18 cellular contexts compared by ENCODE assay signal in genomic region chr10:114780610-114781184, GRCh38. TPM values are rescaled to one million over a fixed set of nuclear protein-coding genes. Genes with fewer than 3 reads are reported as not detected.
A peak's percentile ranks its signal among the peaks of the same experiment; 100 is the strongest.
DNase-seq lines count a peak whose midpoint lies in the region; ATAC-seq and TF ChIP-seq lines count a peak whose summit lies in the region.
"Had no signal": no experiment of that assay in that cellular context is flagged by ENCODE, and none has a peak within 500 bp of the region (broad histone marks: within the 10 kb centered on the region; RNA-seq: fewer than 3 reads in every experiment).

No MANE protein-coding gene starts in this region.

- H3K36me3 ChIP-seq in Loucy (ENCODE audit: insufficient read depth, low read length): peaks cover 59% of the 10 kb centered on the region
- H3K36me3 ChIP-seq in duodenal mucosa (ENCODE audit: control insufficient read depth in 1 of 2, insufficient read depth in 2 of 2, low read length in 2 of 2): no peaks in the 10 kb centered on the region
- H3K36me3 ChIP-seq in neuronal stem cell (replicated peaks in 1 of 2; ENCODE audit: control insufficient read depth in 2 of 2, insufficient read depth in 2 of 2, low read length in 2 of 2): no peaks in the 10 kb centered on the region
- no peaks in the 10 kb centered on the region for H3K36me3 ChIP-seq in upper lobe of left lung
- H3K36me3 ChIP-seq: BE2C, spleen had no signal

- TF ChIP-seq CTCF in Loucy (conservative IDR thresholded peaks at IDR 0.05; ENCODE audit: low read length) (no peak), upper lobe of left lung (IDR thresholded peaks at IDR 0.05) (no peak)

- H2AFZ ChIP-seq in Loucy (ENCODE audit: low read length): no peak overlapping the region
- H2AFZ ChIP-seq in neuronal stem cell (ENCODE audit: low read length): peak overlapping the region; percentile 25

- H2BK120ac ChIP-seq in neuronal stem cell (ENCODE audit: low read depth, low read length): no peak overlapping the region

- no peak for TF ChIP-seq EP300 in upper lobe of left lung (IDR thresholded peaks at IDR 0.05)

- H3K27ac ChIP-seq in duodenal mucosa (ENCODE audit: low read depth, low read length) (peak overlapping the region; percentile 25), neuronal stem cell (replicated peaks; ENCODE audit: low read length) (no peak overlapping the region), upper lobe of left lung (peak overlapping the region in 2 of 4 donors; percentile 18 to 21)
- H3K27ac ChIP-seq: spleen had no signal

- no peak overlapping the region for H3K4ac ChIP-seq in neuronal stem cell (ENCODE audit: low read length)

- no peak overlapping the region for H2BK5ac ChIP-seq in neuronal stem cell (ENCODE audit: low read length)

- DNase-seq in ACHN: peak; percentile 32
- no peak for DNase-seq in neuronal stem cell (ENCODE audit: low spot score)
- DNase-seq in NCI-H146 treated with DMSO at 0.1 percent for 48 hours (lab: John Stamatoyannopoulos, UW; ENCODE audit: unreplicated experiment): no peak
- DNase-seq in upper lobe of left lung: no peak
- DNase-seq in NCI-H1694 treated with DMSO at 0.1 percent for 48 hours (lab: John Stamatoyannopoulos, UW): no peak
- DNase-seq: activated naive CD8-positive, alpha-beta T cell treated with anti-CD3 and anti-CD28 coated beads, Interleukin-2, amount 10 ng/mL, durations not matched to agents 7 days and 5 days; BE2C; cerebellar nuclear complex; erythroblast; NCI-H1105; NCI-H2227 treated with DMSO at 0.1 percent for 48 hours; nucleus accumbens; spleen; T-helper 1 cell had no signal

- H3K9ac ChIP-seq in Loucy (ENCODE audit: low read depth, low read length, poor library complexity, severe bottlenecking): peak overlapping the region; percentile 26
- no peak overlapping the region for H3K9ac ChIP-seq in duodenal mucosa (ENCODE audit: low read depth in 1 of 2, low read length in 2 of 2)
- no peak overlapping the region for H3K9ac ChIP-seq in neuronal stem cell (ENCODE audit: low read depth, low read length, poor library complexity)

- H3K23ac ChIP-seq in neuronal stem cell (ENCODE audit: low read depth, low read length, poor library complexity): no peak overlapping the region

- H3K4me2 ChIP-seq in Loucy (ENCODE audit: low read depth, low read length, poor library complexity, severe bottlenecking) (peak overlapping the region; percentile 33), neuronal stem cell (ENCODE audit: insufficient read depth, low read length, poor library complexity, severe bottlenecking) (no peak overlapping the region)

- no peaks in the 10 kb centered on the region for H3K9me3 ChIP-seq in Loucy (ENCODE audit: insufficient read depth, low read depth, low read length)
- no peaks in the 10 kb centered on the region for H3K9me3 ChIP-seq in duodenal mucosa (ENCODE audit: control insufficient read depth in 1 of 2, low read length in 2 of 2)
- H3K9me3 ChIP-seq in neuronal stem cell (replicated peaks in 1 of 2; ENCODE audit: control insufficient read depth in 2 of 2, insufficient read depth in 1 of 2, low read depth in 1 of 2, low read length in 2 of 2): no peaks in the 10 kb centered on the region
- H3K9me3 ChIP-seq in upper lobe of left lung: no peaks in the 10 kb centered on the region
- H3K9me3 ChIP-seq: BE2C, spleen had no signal

- H3K18ac ChIP-seq in neuronal stem cell (ENCODE audit: low read length): no peak overlapping the region

- H3K14ac ChIP-seq in neuronal stem cell (ENCODE audit: low read length): no peak overlapping the region

- no peak overlapping the region for H4K91ac ChIP-seq in neuronal stem cell (ENCODE audit: low read depth, low read length, poor library complexity)

- ATAC-seq in GM19023 (IDR thresholded peaks at IDR 0.05; ENCODE audit: unreplicated experiment) (no peak), upper lobe of left lung (ENCODE audit: low FRiP score in 2 of 2) (no peak)
- ATAC-seq: activated CD4-positive, CD25-positive, alpha-beta regulatory T cell treated with anti-CD3 and anti-CD28 coated beads, Interleukin-2, amount 50 U/mL, for 24 hours had no signal

- no peak overlapping the region for H3K4me3 ChIP-seq in Loucy (ENCODE audit: low read length, poor library complexity, severe bottlenecking)
- H3K4me3 ChIP-seq in duodenal mucosa (ENCODE audit: low read depth in 1 of 2, low read length in 2 of 2): peak overlapping the region in 1 of 2 donors; percentile 44
- H3K4me3 ChIP-seq in neuronal stem cell (ENCODE audit: low read length in 2 of 2): no peak overlapping the region
- no peak overlapping the region for H3K4me3 ChIP-seq in upper lobe of left lung
- H3K4me3 ChIP-seq: spleen had no signal

- no peak overlapping the region for H2BK12ac ChIP-seq in neuronal stem cell (ENCODE audit: low read length)

- no peak for TF ChIP-seq POLR2A in upper lobe of left lung (IDR thresholded peaks at IDR 0.05)

- in situ Hi-C loops in ACHN (cut with HindIII; ENCODE audit: low pct_ligation_motif_present, low pct_unique_long_range_greater_than_20kb, low sequenced_read_pairs): no loop called here

- no peaks in the 10 kb centered on the region for H3K9me2 ChIP-seq in Loucy (replicated peaks; ENCODE audit: low read depth, low read length)

- H3K79me1 ChIP-seq in neuronal stem cell (ENCODE audit: low read depth, low read length): no peaks in the 10 kb centered on the region

- no peaks in the 10 kb centered on the region for H3K27me3 ChIP-seq in Loucy (ENCODE audit: insufficient read depth, low read length, poor library complexity, severe bottlenecking)
- no peaks in the 10 kb centered on the region for H3K27me3 ChIP-seq in duodenal mucosa (ENCODE audit: control insufficient read depth in 1 of 2, insufficient read depth in 2 of 2, low read length in 2 of 2)
- H3K27me3 ChIP-seq in neuronal stem cell (ENCODE audit: control insufficient read depth in 3 of 3, insufficient read depth in 3 of 3, low read depth in 1 of 3, low read length in 3 of 3): no peaks in the 10 kb centered on the region
- no peaks in the 10 kb centered on the region for H3K27me3 ChIP-seq in upper lobe of left lung
- H3K27me3 ChIP-seq: BE2C, spleen had no signal

- no peak overlapping the region for H2BK15ac ChIP-seq in neuronal stem cell (ENCODE audit: low read length)

- peaks cover 64% of the 10 kb centered on the region for H3K79me2 ChIP-seq in Loucy (ENCODE audit: insufficient read depth, low read length)

- peaks cover 44% of the 10 kb centered on the region for H4K20me1 ChIP-seq in Loucy (ENCODE audit: insufficient read depth, low read length, poor library complexity, severe bottlenecking)

- WGBS in neuronal stem cell (ENCODE audit: extremely low coverage in 2 of 2, insufficient read length in 2 of 2, insufficient replicate concordance in 1 of 2), 2 donors: no CpG with 5 or more reads among the region's 2 CpGs
- 69 to 77% methylated on average over 2 of the region's 2 CpGs for WGBS in upper lobe of left lung, 2 donors

- H4K8ac ChIP-seq in neuronal stem cell (ENCODE audit: low read depth, low read length): no peak overlapping the region

- no peaks in the 10 kb centered on the region for H3F3A ChIP-seq in Loucy (ENCODE audit: low read depth)

- no peak overlapping the region for H2AK5ac ChIP-seq in neuronal stem cell (ENCODE audit: low read depth, low read length)

- H3K4me1 ChIP-seq in Loucy (ENCODE audit: insufficient read depth, low read length, poor library complexity, severe bottlenecking) (peaks cover 28% of the 10 kb centered on the region), duodenal mucosa (ENCODE audit: control insufficient read depth in 1 of 2, insufficient read depth in 2 of 2, low read length in 2 of 2) (peaks cover 14 to 19% of the 10 kb centered on the region in 2 donors), neuronal stem cell (ENCODE audit: control insufficient read depth in 2 of 2, insufficient read depth in 1 of 2, low read depth in 1 of 2, low read length in 2 of 2) (peaks cover 0 to 4% of the 10 kb centered on the region in 2 donors), upper lobe of left lung (peaks cover 3 to 12% (median 9%) of the 10 kb centered on the region in 4 donors)

RNA-seq across cellular contexts. Expression of gene FHIP2A, which starts 40.9 kb away (rescaled TPM):
- polyA plus RNA-seq in neuronal stem cell (2013, experiment 1 of 2): 8.2 TPM
- 8.4 TPM for polyA plus RNA-seq in neuronal stem cell (2013, experiment 2 of 2)
- 10 to 100 TPM; 21.9 to 45.5 (median 26.2) TPM for total RNA-seq in upper lobe of left lung
